Comparison of ENCODE assay signal across 9 cellular contexts in genomic region chr13:111006508-111007031, GRCh38.
A peak's percentile ranks its signal among the peaks of the same experiment; 100 is the strongest.
DNase-seq lines count a peak whose midpoint lies in the region; ATAC-seq, FAIRE-seq and TF ChIP-seq lines count a peak whose summit lies in the region.
"Had no signal": no experiment of that assay in that cellular context is flagged by ENCODE, and none has a peak within 500 bp of the region (broad histone marks: within the 10 kb centered on the region; RNA-seq: fewer than 3 reads in every experiment).

No MANE protein-coding gene starts in this region.

- no peak for TF ChIP-seq EP300 in stomach (IDR thresholded peaks at IDR 0.05)

- H3K9me3 ChIP-seq in stomach, result no peaks in the 10 kb centered on the region

- TF ChIP-seq CTCF in choroid plexus epithelial cell (conservative IDR thresholded peaks at IDR 0.05; ENCODE audit: low read depth, low read length), result peak; percentile 17
- TF ChIP-seq CTCF in stomach (IDR thresholded peaks at IDR 0.05), result no peak
- TF ChIP-seq CTCF in D721Med (IDR thresholded peaks at IDR 0.05; ENCODE audit: insufficient read depth, missing control alignments), result no peak

- peak; percentile 24 for DNase-seq in HCEC 1CT
- peak; percentile 97 for DNase-seq in choroid plexus epithelial cell (ENCODE audit: low read depth)
- DNase-seq in left lobe of liver (ENCODE audit: low spot score), result no peak
- no peak for DNase-seq in stomach
- no peak for DNase-seq in stimulated activated naive CD4-positive, alpha-beta T cell treated with Interleukin-2 at 50 U/mL for 16 hours (lab: John Stamatoyannopoulos, UW)
- no peak for DNase-seq in NCI-H345 treated with DMSO at 0.1 percent for 48 hours (lab: John Stamatoyannopoulos, UW; ENCODE audit: unreplicated experiment)
- no peak for DNase-seq in D721Med (ENCODE audit: insufficient read length, low spot score)
- DNase-seq: T-helper 1 cell had no signal

- WGBS in stomach, 5 donors, result 32 to 60% (median 53%) methylated on average over 13 of the region's 13 CpGs

- peak overlapping the region; percentile 64 to 87 (median 85) for H3K27ac ChIP-seq in stomach

- no peaks in the 10 kb centered on the region for H3K36me3 ChIP-seq in stomach

- H3K4me1 ChIP-seq in stomach, result peaks cover 15 to 24% (median 20%) of the 10 kb centered on the region in 4 donors

- TF ChIP-seq POLR2A in stomach (IDR thresholded peaks at IDR 0.05), result no peak

- intact Hi-C loops in stomach (cut with DNase I; ENCODE audit: low total_unique reads), result no loop called here

- FAIRE-seq in D721Med (lab: Jason Lieb, UNC), result no peak

- no peak overlapping the region for H3K4me3 ChIP-seq in choroid plexus epithelial cell (ENCODE audit: low read depth, low read length)
- no peak overlapping the region for H3K4me3 ChIP-seq in stomach

- ATAC-seq in left lobe of liver, result peak; percentile 60
- no peak for ATAC-seq in HG02870 (IDR thresholded peaks at IDR 0.05; ENCODE audit: unreplicated experiment)

- no peaks in the 10 kb centered on the region for H3K27me3 ChIP-seq in stomach

Comparison
In these comparisons a context has a peak if more than half of its experiments do, and no peak if none do; other contexts are left out.
1. DNase-seq: peak in HCEC 1CT (single experiment) and choroid plexus epithelial cell (single experiment); none in left lobe of liver (single experiment), stomach (single experiment), stimulated activated naive CD4-positive, alpha-beta T cell treated with Interleukin-2 at 50 U/mL for 16 hours (single experiment), NCI-H345 treated with DMSO at 0.1 percent for 48 hours (single experiment) and D721Med (single experiment).